3 cellular contexts compared by ENCODE assay signal in the genomic region with DNA sequence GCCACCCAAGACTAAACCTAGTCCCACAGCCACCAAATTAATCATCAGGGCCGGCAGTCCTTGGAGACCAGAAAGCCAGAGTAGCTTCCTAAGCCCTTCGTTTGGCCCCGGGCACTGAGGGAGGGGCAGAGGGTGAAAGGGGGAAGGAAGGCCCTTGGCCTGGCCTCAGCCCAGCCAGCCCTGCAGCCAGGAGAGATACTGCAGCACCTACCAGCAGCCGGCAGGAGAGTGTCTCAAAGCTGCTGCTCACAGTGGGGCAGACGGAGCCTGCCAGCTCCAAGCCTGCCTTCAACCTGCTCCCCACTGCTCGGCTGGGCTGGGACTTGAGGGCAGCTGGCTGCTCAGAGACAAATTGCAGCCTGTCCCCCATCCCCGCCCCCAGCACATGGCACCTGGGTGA. TPM values are rescaled to one million over a fixed set of nuclear protein-coding genes. Genes with fewer than 3 reads are reported as not detected.
"Had no signal": no experiment of that assay in that cellular context is flagged by ENCODE, and none has a peak within 500 bp of the region (broad histone marks: within the 10 kb centered on the region; RNA-seq: fewer than 3 reads in every experiment).

No MANE protein-coding gene starts in this region.

RNA-seq across cellular contexts. Expression of a gene that starts 50.3 kb away (rescaled TPM):
- total RNA-seq: activated T-helper 17 cell treated with anti-CD3 and anti-CD28 coated beads, Interleukin-2, amount 50 U/mL, for 72 hours; gastrocnemius medialis had no signal
- polyA plus RNA-seq: foreskin keratinocyte had no signal
